ENCODE assay signal across 8 cellular contexts in genomic region chr14:89619616-89620273, GRCh38.
DNase-seq lines count a peak whose midpoint lies in the region; ATAC-seq, FAIRE-seq and TF ChIP-seq lines count a peak whose summit lies in the region.

No MANE protein-coding gene starts in this region.

- H3K27ac Mint-ChIP-seq in endothelial cell (ENCODE audit: unreplicated experiment), result peak overlapping the region; percentile 65

- no peak for FAIRE-seq in pancreas (lab: Jason Lieb, UNC)

- peaks cover 13% of the 10 kb centered on the region for H3K27me3 Mint-ChIP-seq in endothelial cell (ENCODE audit: unreplicated experiment)

- no peak for ATAC-seq in DND-41 (ENCODE audit: insufficient read depth, low read depth)
- ATAC-seq in pancreas, result peak in 1 of 4 donors; percentile 1
- no peak for ATAC-seq in GM21529 (IDR thresholded peaks at IDR 0.05; ENCODE audit: unreplicated experiment)

- DNase-seq in DND-41, result no peak
- DNase-seq in NCI-H524 treated with DMSO at 0.1 percent for 48 hours (lab: John Stamatoyannopoulos, UW), result peak; percentile 42
- no peak for DNase-seq in endothelial cell (ENCODE audit: low spot score)
- no peak for DNase-seq in pancreas
- no peak for DNase-seq in HPDE6-E6E7 (ENCODE audit: extremely low spot score)
- DNase-seq in OCI-M1 (lab: John Stamatoyannopoulos, UW), result no peak
- no peak for DNase-seq in EL

- H3K4me1 ChIP-seq in DND-41 (ENCODE audit: insufficient read depth, low read length) (peaks cover 42% of the 10 kb centered on the region), pancreas (peaks cover 0 to 26% (median 6%) of the 10 kb centered on the region in 3 donors)

- peak overlapping the region; percentile 65 for H3K9ac ChIP-seq in DND-41 (ENCODE audit: low read depth, low read length)

- no peaks in the 10 kb centered on the region for H4K20me1 ChIP-seq in DND-41 (ENCODE audit: insufficient read depth, low read length)

- peaks cover 35% of the 10 kb centered on the region for H3K4me1 Mint-ChIP-seq in endothelial cell (ENCODE audit: unreplicated experiment)

- H3K9me3 Mint-ChIP-seq in endothelial cell (ENCODE audit: unreplicated experiment), result no peaks in the 10 kb centered on the region

- no peaks in the 10 kb centered on the region for H3K36me3 ChIP-seq in DND-41 (ENCODE audit: insufficient read depth, low read length)
- no peaks in the 10 kb centered on the region for H3K36me3 ChIP-seq in pancreas

- WGBS in pancreas, 2 donors, result 39 to 41% methylated on average over 6 of the region's 6 CpGs

- intact Hi-C loops in pancreas (cut with DNase I), result no loop called here

- H3K4me3 Mint-ChIP-seq in endothelial cell (ENCODE audit: unreplicated experiment), result peak overlapping the region; percentile 89

- H3K27me3 ChIP-seq in DND-41 (ENCODE audit: insufficient read depth, low read length, poor library complexity) (no peaks in the 10 kb centered on the region), pancreas (no peaks in the 10 kb centered on the region)

- H3K4me3 ChIP-seq in DND-41 (ENCODE audit: low read depth in 1 of 2, low read length in 2 of 2) (peak overlapping the region; percentile 34 to 66; a peak in 3 of 4 replicates), pancreas (peak overlapping the region; percentile 42 to 79 (median 60))

- peaks cover 37% of the 10 kb centered on the region for H3K79me2 ChIP-seq in DND-41 (ENCODE audit: insufficient read depth, low read length)

- TF ChIP-seq CTCF in DND-41 (IDR thresholded peaks at IDR 0.05; ENCODE audit: borderline replicate concordance, extremely low read depth, low read length, poor library complexity, severe bottlenecking) (no peak), endothelial cell (IDR thresholded peaks at IDR 0.05; ENCODE audit: unreplicated experiment) (no peak), pancreas (IDR thresholded peaks at IDR 0.05) (no peak)

- H3K27ac ChIP-seq in DND-41 (ENCODE audit: low read length) (peak overlapping the region; percentile 73), pancreas (peak overlapping the region; percentile 59 to 83 (median 66))

- H3K4me2 ChIP-seq in DND-41 (ENCODE audit: insufficient read depth, low read length), result peak overlapping the region; percentile 97

- H3K9me3 ChIP-seq in DND-41 (ENCODE audit: insufficient read depth, low read length, severe bottlenecking) (no peaks in the 10 kb centered on the region), pancreas (no peaks in the 10 kb centered on the region)

- peaks cover 10% of the 10 kb centered on the region for H3K36me3 Mint-ChIP-seq in endothelial cell (ENCODE audit: low read depth, unreplicated experiment)

- peak overlapping the region; percentile 99 for H2AFZ ChIP-seq in DND-41 (ENCODE audit: low read depth, low read length)
